Comparison of ENCODE assay signal across 11 cellular contexts in genomic region chr14:92551066-92551841, GRCh38. TPM values are rescaled to one million over a fixed set of nuclear protein-coding genes. Genes with fewer than 3 reads are reported as not detected.
DNase-seq lines count a peak whose midpoint lies in the region; ATAC-seq and TF ChIP-seq lines count a peak whose summit lies in the region.
"Had no signal": no experiment of that assay in that cellular context is flagged by ENCODE, and none has a peak within 500 bp of the region (broad histone marks: within the 10 kb centered on the region; RNA-seq: fewer than 3 reads in every experiment).

No MANE protein-coding gene starts in this region.

- H3K27me3 Mint-ChIP-seq in activated B cell treated with CpG ODN at 0.5 μM for 24 hours (peaks cover 7% of the 10 kb centered on the region), Caco-2 (ENCODE audit: insufficient read depth, unreplicated experiment) (no peaks in the 10 kb centered on the region)

- no peak overlapping the region for H3K4me3 ChIP-seq in Caco-2 (ENCODE audit: low read depth, low read length)
- H3K4me3 ChIP-seq: cardiac muscle cell had no signal

- intact Hi-C loops in activated B cell treated with CpG ODN at 0.5 μM for 24 hours (cut with micrococcal nuclease) (loop anchor here (1.0 to 5.0 kb wide), 6 partner anchors 18 to 130 kb away; partner anchors contain the start of gene RIN3), Caco-2 (cut with micrococcal nuclease; ENCODE audit: unreplicated experiment) (no loop called here)

- peak; percentile 58 for DNase-seq in CD1c-positive myeloid dendritic cell (ENCODE audit: extremely low spot score)
- no peak for DNase-seq in activated B cell treated with CpG ODN at 0.5 μM for 24 hours
- DNase-seq in NCI-H2081 (lab: John Stamatoyannopoulos, UW) = no peak
- no peak for DNase-seq in Caco-2
- no peak for DNase-seq in A172 (ENCODE audit: low spot score)
- no peak for DNase-seq in cerebellum (ENCODE audit: low spot score)
- DNase-seq: C1 segment of cervical spinal cord had no signal

- H3K27me3 ChIP-seq in Caco-2 (replicated peaks; ENCODE audit: control insufficient read depth, insufficient read depth, low read length) = no peaks in the 10 kb centered on the region
- H3K27me3 ChIP-seq: cardiac muscle cell had no signal

- BruUV-seq in Caco-2 (replicated peaks; lab: Mats Ljungman, UMichigan) = no TSS peak

- no peaks in the 10 kb centered on the region for H3K9me3 ChIP-seq in Caco-2

- H3K4me1 Mint-ChIP-seq in activated B cell treated with CpG ODN at 0.5 μM for 24 hours = peaks cover 44% of the 10 kb centered on the region
- H3K4me1 Mint-ChIP-seq in Caco-2 (ENCODE audit: low read depth, unreplicated experiment) = no peaks in the 10 kb centered on the region

- H3K4me3 Mint-ChIP-seq in activated B cell treated with CpG ODN at 0.5 μM for 24 hours (peak overlapping the region; percentile 55), Caco-2 (ENCODE audit: unreplicated experiment) (no peak overlapping the region)
- H3K4me3 Mint-ChIP-seq: nephron had no signal

- H3K9me3 Mint-ChIP-seq in activated B cell treated with CpG ODN at 0.5 μM for 24 hours (no peaks in the 10 kb centered on the region), Caco-2 (ENCODE audit: unreplicated experiment) (no peaks in the 10 kb centered on the region)
- H3K9me3 Mint-ChIP-seq: nephron had no signal

- no peaks in the 10 kb centered on the region; the same call in 1 of the 2 replicates for H3K4me1 ChIP-seq in Caco-2

- POLR2A ChIA-PET in activated B cell treated with CpG ODN at 0.5 μM for 24 hours (lab: Charles Lee) = no interaction called here
- POLR2A ChIA-PET in Caco-2 (lab: Charles Lee) = no interaction called here

- ATAC-seq in GM19397 (IDR thresholded peaks at IDR 0.05; ENCODE audit: unreplicated experiment) (peak; percentile 57), HG03280 (IDR thresholded peaks at IDR 0.05; ENCODE audit: unreplicated experiment) (peak; percentile 77), activated B cell treated with CpG ODN at 0.5 μM for 24 hours (ENCODE audit: low read depth) (peak; percentile 78)

- H3K36me3 Mint-ChIP-seq in activated B cell treated with CpG ODN at 0.5 μM for 24 hours (ENCODE audit: low read depth) = peaks cover 2% of the 10 kb centered on the region
- peaks cover 4% of the 10 kb centered on the region for H3K36me3 Mint-ChIP-seq in Caco-2 (ENCODE audit: insufficient read depth, unreplicated experiment)

- H3K27ac Mint-ChIP-seq in activated B cell treated with CpG ODN at 0.5 μM for 24 hours (no peak overlapping the region), Caco-2 (ENCODE audit: unreplicated experiment) (no peak overlapping the region)
- H3K27ac Mint-ChIP-seq: nephron had no signal

- TF ChIP-seq CTCF in activated B cell treated with CpG ODN at 0.5 μM for 24 hours (IDR thresholded peaks at IDR 0.05) (no peak), Caco-2 (IDR thresholded peaks at IDR 0.05; ENCODE audit: insufficient read depth in 1 of 2, low read depth in 1 of 2, low read length in 1 of 2, severe bottlenecking in 1 of 2, unreplicated experiment in 1 of 2) (no peak)

- CTCF ChIA-PET in activated B cell treated with CpG ODN at 0.5 μM for 24 hours (lab: Charles Lee) = no interaction called here
- CTCF ChIA-PET in Caco-2 (lab: Charles Lee) = no interaction called here

- no peaks in the 10 kb centered on the region for H3K36me3 ChIP-seq in Caco-2 (ENCODE audit: control insufficient read depth, insufficient read depth, low read length)
- H3K36me3 ChIP-seq: cardiac muscle cell had no signal

RNA-seq across cellular contexts. Expression of gene RIN3, which starts 37.7 kb away (rescaled TPM):
- total RNA-seq in activated B cell treated with CpG ODN at 0.5 μM for 24 hours = 61.3 and 62.6 TPM in 2 replicates
- total RNA-seq in Caco-2 (2022) = 18.4 and 20.7 TPM in 2 replicates
- 0.33 and 2.6 TPM in 2 replicates for total RNA-seq in A172 (2014; rRNA removed; shearing (Covaris generic))
- total RNA-seq in cerebellum = 1.5 TPM
